In genomic region chr13:49791214-49791752, GRCh38 we compare ENCODE assay signal across 1 cellular context.
TF ChIP-seq lines count a peak whose summit lies in the region.

No MANE protein-coding gene starts in this region.

TF ChIP-seq in SK-N-SH, 30 proteins besides CTCF, POLR2A, EP300 and RAD21 (continued from another document):
- no peak for TF ChIP-seq USF1 (IDR thresholded peaks at IDR 0.05; ENCODE audit: borderline replicate concordance, low read depth)
- no peak for TF ChIP-seq MEF2A (IDR thresholded peaks at IDR 0.05; ENCODE audit: borderline replicate concordance, low read depth)
- TF ChIP-seq TAF1 (IDR thresholded peaks at IDR 0.05; ENCODE audit: borderline replicate concordance, low read depth, low read length): no peak
- TF ChIP-seq REST (IDR thresholded peaks at IDR 0.05; ENCODE audit: low read depth, low read length): no peak
- no peak; the same call in 1 of the 2 replicates for TF ChIP-seq MXI1 (IDR thresholded peaks at IDR 0.05; ENCODE audit: low read depth, low read length)
- TF ChIP-seq CHD2 (IDR thresholded peaks at IDR 0.05; ENCODE audit: low read length, partially characterized antibody): no peak
- TF ChIP-seq RCOR1 (IDR thresholded peaks at IDR 0.05; ENCODE audit: low read length): 0 out of 2 replicates have a peak, but pooled peaks have one; percentile 13
- TF ChIP-seq FOXJ3 (CRISPR knock-in tag; IDR thresholded peaks at IDR 0.05): no peak
- no peak for TF ChIP-seq GATA2 (CRISPR knock-in tag; IDR thresholded peaks at IDR 0.05)
- no peak for TF ChIP-seq GABPA (IDR thresholded peaks at IDR 0.05; ENCODE audit: low read depth)
- TF ChIP-seq PBX3 (IDR thresholded peaks at IDR 0.05): no peak
TF ChIP-seq in SK-N-SH: peak in this region for 2.
